In the genomic region with DNA sequence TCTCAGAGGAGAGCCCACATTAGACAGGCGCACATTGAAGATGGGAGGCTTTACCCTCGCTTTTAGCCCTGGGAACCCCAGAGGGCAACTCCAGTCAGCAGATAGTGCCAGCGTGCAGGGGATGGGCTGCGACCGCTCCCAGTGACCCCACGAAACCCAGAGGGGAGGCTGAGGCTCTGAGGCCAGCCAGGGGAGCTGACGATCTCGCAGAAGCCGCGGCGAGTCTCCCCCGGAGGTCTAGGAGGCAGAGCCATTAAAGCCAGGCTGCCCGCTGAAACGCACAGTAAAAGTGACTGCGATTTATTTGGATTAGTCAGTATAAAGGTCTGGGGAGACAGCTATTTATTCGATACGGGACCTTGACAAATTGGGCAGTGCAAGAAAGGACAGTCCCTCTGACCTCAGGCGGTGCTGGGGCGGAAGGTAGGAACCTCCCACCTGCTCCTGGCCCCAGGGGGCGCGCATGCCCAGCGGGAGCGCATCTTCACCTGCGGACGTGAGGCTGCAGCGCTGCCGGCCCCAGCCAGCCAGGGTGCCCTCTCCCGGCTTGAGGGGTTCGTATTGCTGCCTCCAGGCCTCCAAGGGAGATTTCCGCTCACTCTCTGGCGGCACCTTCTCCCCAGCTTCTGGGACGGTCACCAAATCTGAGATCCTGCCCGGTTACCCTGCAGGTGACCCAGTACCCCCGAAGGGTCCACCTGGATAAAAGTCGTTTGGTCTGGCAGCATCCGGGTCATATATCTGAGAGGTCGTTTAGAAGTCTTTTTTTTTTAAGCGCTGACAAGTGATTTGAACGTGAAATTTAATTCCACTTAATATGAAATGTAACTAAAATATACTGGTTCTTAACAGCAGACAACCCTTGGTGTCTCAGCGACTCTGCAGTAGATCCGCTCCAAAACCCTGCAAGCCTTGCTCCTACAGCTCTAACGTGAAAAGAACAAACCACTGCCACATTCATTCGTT, we compare ENCODE assay signal across 9 cellular contexts. TPM values are rescaled to one million over a fixed set of nuclear protein-coding genes. Genes with fewer than 3 reads are reported as not detected.
DNase-seq lines count a peak whose midpoint lies in the region; ATAC-seq and TF ChIP-seq lines count a peak whose summit lies in the region.
"Had no signal": no experiment of that assay in that cellular context is flagged by ENCODE, and none has a peak within 500 bp of the region (broad histone marks: within the 10 kb centered on the region; RNA-seq: fewer than 3 reads in every experiment).

No MANE protein-coding gene starts in this region.

- H3K27me3 ChIP-seq in GM23338 (ENCODE audit: insufficient read depth), result peaks cover 61% of the 10 kb centered on the region
- H3K27me3 ChIP-seq in adrenal gland, result peaks cover 26% of the 10 kb centered on the region

- peak overlapping the region; percentile 42 for H3K4me3 ChIP-seq in AG04449 (ENCODE audit: low read depth, low read length)
- peak overlapping the region; percentile 73 for H3K4me3 ChIP-seq in GM23338
- H3K4me3 ChIP-seq in adrenal gland, result no peak overlapping the region

- no peak for TF ChIP-seq POLR2A in adrenal gland (IDR thresholded peaks at IDR 0.05)

- TF ChIP-seq CTCF in AG04449 (IDR thresholded peaks at IDR 0.05; ENCODE audit: insufficient read depth, low read length, missing control alignments) (no peak), GM23338 (conservative IDR thresholded peaks at IDR 0.05; ENCODE audit: low read depth in 2 of 2) (peak in 1 of 2 experiments; percentile 42; a peak in 3 of 4 replicates), brain (conservative IDR thresholded peaks at IDR 0.05) (no peak), adrenal gland (IDR thresholded peaks at IDR 0.05) (no peak)

- POLR2A ChIA-PET in AG04449 (lab: Yijun Ruan, JAX), result no interaction called here

- H2AFZ ChIP-seq in GM23338, result peak overlapping the region; percentile 96

- peak overlapping the region; percentile 80 for H3K4me3 Mint-ChIP-seq in GM23338
- peak overlapping the region in 4 of 5 experiments; percentile 8 to 73 (median 43) for H3K4me3 Mint-ChIP-seq in brain

- H3K36me3 Mint-ChIP-seq in GM23338 (ENCODE audit: low read depth) (no peaks in the 10 kb centered on the region), brain (no peaks in the 10 kb centered on the region)

- no peaks in the 10 kb centered on the region for H3F3A ChIP-seq in GM23338 (replicated peaks; ENCODE audit: low read depth)

- 14 to 23% (median 15%) methylated on average over 25 to 43 of the region's 43 CpGs for WGBS in adrenal gland, 4 donors

- H3K36me3 ChIP-seq in GM23338 (ENCODE audit: insufficient read depth), result no peaks in the 10 kb centered on the region
- H3K36me3 ChIP-seq in adrenal gland (replicated peaks in 1 of 2), result no peaks in the 10 kb centered on the region

- no peaks in the 10 kb centered on the region for H3K9me3 ChIP-seq in adrenal gland (replicated peaks in 1 of 3)

- H4K20me1 ChIP-seq in GM23338 (replicated peaks; ENCODE audit: insufficient read depth), result no peaks in the 10 kb centered on the region

- H3K27ac ChIP-seq in GM23338 (ENCODE audit: low read depth) (no peak overlapping the region), adrenal gland (no peak overlapping the region)

- H3K9me2 ChIP-seq in GM23338 (ENCODE audit: insufficient read depth), result no peaks in the 10 kb centered on the region

- peaks cover 20% of the 10 kb centered on the region for H3K4me1 ChIP-seq in GM23338 (ENCODE audit: insufficient read depth)
- H3K4me1 ChIP-seq in adrenal gland (replicated peaks in 1 of 2), result no peaks in the 10 kb centered on the region

- CTCF ChIA-PET in AG04449 (lab: Yijun Ruan, JAX), result interaction anchor here (0.7 to 1.7 kb wide), 8 partner anchors 16 to 286 kb away, joined by 3 to 8 read pairs (median 3); no protein-coding TSS in a partner anchor

- intact Hi-C loops in adrenal gland (cut with DNase I), result no loop called here

- peaks cover 27% of the 10 kb centered on the region for H3K27me3 Mint-ChIP-seq in GM23338 (ENCODE audit: insufficient read depth, low read depth, poor library complexity)
- H3K27me3 Mint-ChIP-seq in brain, result peaks cover 78% of the 10 kb centered on the region

- H3K27ac Mint-ChIP-seq in GM23338 (no peak overlapping the region), brain (no peak overlapping the region)

- peak; percentile 79 for ATAC-seq in GM23338
- ATAC-seq in HG02973 (IDR thresholded peaks at IDR 0.05; ENCODE audit: unreplicated experiment), result no peak
- ATAC-seq in GM18861 (IDR thresholded peaks at IDR 0.05; ENCODE audit: unreplicated experiment), result no peak

- H3K4me2 ChIP-seq in GM23338, result peak overlapping the region; percentile 86

- H3K9me3 Mint-ChIP-seq in GM23338 (peaks cover under 1% of the 10 kb centered on the region; the same call in 1 of the 3 replicates), brain (peaks cover 3 to 16% (median 10%) of the 10 kb centered on the region in 5 experiments)

- DNase-seq in AG04449 (ENCODE audit: low read depth, low spot score) (no peak), GM23338 (ENCODE audit: low spot score) (peak; percentile 54), left kidney (ENCODE audit: low read depth, low spot score) (peak; percentile 80), COR-L47 (lab: John Stamatoyannopoulos, UW) (no peak), adrenal gland (no peak)
- DNase-seq: Calu3 had no signal

- H3K79me2 ChIP-seq in GM23338 (replicated peaks; ENCODE audit: insufficient read depth), result no peaks in the 10 kb centered on the region

- peaks cover 28% of the 10 kb centered on the region; the same call in 2 of the 3 replicates for H3K4me1 Mint-ChIP-seq in GM23338
- peaks cover 14% of the 10 kb centered on the region for H3K4me1 Mint-ChIP-seq in brain

TF ChIP-seq in GM23338, 12 proteins besides CTCF, POLR2A, EP300 and RAD21 (continues in another document):
- no peak for TF ChIP-seq ZNF462 (CRISPR knock-in tag; IDR thresholded peaks at IDR 0.05)
- TF ChIP-seq EZH2phosphoT487 (IDR thresholded peaks at IDR 0.05; ENCODE audit: unreplicated experiment), result no peak
- TF ChIP-seq ZNF114 (CRISPR knock-in tag; IDR thresholded peaks at IDR 0.05), result no peak

RNA-seq across cellular contexts. Expression of gene TCF21, which starts 34.0 kb away (rescaled TPM):
- total RNA-seq in GM23338 (2014; rRNA removed; shearing (Covaris generic)), result 0.08 and 0.17 TPM in 2 replicates
- 0.05 and 0.19 TPM in 2 replicates for polyA plus RNA-seq in GM23338 (2016; fragmentation: Nextera tagmentation; extraction: Ambion mirVana)
- not detected for polyA plus RNA-seq in brain (ENCODE audit: insufficient read depth, low read depth, low replicate concordance)
- 10 to 100 TPM in 1 of 8 donors, 1 to 10 TPM in 7; 2.3 to 15.1 (median 6.3) TPM for total RNA-seq in adrenal gland
- 1 to 10 TPM; 2.6 to 3.4 (median 2.6) TPM for polyA plus RNA-seq in adrenal gland
- total RNA-seq: Calu3 had no signal

Comparison
In these comparisons a context has a peak if more than half of its experiments do, and no peak if none do; other contexts are left out.
1. DNase-seq: peak in GM23338 (single experiment) and left kidney (single experiment); none in AG04449 (single experiment), COR-L47 (single experiment) and adrenal gland (0 of 7).
2. H3K4me3 ChIP-seq: peak in AG04449 (single experiment) and GM23338 (single experiment); none in adrenal gland (0 of 4).